2 cellular contexts compared by ENCODE assay signal in the genomic region with DNA sequence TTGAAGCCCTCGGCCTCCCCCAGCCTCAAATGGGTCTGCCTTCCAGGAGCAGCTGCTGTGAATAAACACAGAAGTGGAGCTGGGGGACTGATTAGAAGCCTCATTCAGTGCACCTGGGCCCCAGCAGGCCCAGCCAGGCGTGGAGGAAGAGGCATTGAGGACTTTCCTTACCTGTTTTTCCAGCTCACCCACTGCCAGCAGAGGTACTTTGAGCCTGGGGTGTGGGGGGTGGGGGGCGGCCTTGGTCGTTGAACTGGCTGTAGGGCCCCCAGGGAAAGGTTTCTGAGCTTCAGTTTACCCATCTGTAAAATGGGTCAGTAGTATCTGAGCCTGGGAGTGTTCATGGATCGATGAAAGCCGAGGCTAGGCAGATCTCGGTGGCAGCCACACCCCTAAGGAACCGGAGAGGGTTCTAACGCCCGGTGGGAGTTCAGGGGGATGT.
TF ChIP-seq lines count a peak whose summit lies in the region.

No MANE protein-coding gene starts in this region.

TF ChIP-seq in HCT116, 20 proteins besides CTCF, POLR2A, EP300 and RAD21:
- no peak for TF ChIP-seq CBX3 (IDR thresholded peaks at IDR 0.05; ENCODE audit: low read depth)
- TF ChIP-seq, protein P1, sequence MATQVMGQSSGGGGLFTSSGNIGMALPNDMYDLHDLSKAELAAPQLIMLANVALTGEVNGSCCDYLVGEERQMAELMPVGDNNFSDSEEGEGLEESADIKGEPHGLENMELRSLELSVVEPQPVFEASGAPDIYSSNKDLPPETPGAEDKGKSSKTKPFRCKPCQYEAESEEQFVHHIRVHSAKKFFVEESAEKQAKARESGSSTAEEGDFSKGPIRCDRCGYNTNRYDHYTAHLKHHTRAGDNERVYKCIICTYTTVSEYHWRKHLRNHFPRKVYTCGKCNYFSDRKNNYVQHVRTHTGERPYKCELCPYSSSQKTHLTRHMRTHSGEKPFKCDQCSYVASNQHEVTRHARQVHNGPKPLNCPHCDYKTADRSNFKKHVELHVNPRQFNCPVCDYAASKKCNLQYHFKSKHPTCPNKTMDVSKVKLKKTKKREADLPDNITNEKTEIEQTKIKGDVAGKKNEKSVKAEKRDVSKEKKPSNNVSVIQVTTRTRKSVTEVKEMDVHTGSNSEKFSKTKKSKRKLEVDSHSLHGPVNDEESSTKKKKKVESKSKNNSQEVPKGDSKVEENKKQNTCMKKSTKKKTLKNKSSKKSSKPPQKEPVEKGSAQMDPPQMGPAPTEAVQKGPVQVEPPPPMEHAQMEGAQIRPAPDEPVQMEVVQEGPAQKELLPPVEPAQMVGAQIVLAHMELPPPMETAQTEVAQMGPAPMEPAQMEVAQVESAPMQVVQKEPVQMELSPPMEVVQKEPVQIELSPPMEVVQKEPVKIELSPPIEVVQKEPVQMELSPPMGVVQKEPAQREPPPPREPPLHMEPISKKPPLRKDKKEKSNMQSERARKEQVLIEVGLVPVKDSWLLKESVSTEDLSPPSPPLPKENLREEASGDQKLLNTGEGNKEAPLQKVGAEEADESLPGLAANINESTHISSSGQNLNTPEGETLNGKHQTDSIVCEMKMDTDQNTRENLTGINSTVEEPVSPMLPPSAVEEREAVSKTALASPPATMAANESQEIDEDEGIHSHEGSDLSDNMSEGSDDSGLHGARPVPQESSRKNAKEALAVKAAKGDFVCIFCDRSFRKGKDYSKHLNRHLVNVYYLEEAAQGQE (IDR thresholded peaks at IDR 0.05; ENCODE audit: low read depth), result no peak
- TF ChIP-seq EGR1 (IDR thresholded peaks at IDR 0.05; ENCODE audit: low read depth), result no peak
- TF ChIP-seq EZH2 (IDR thresholded peaks at IDR 0.05), result no peak

TF ChIP-seq in K562, 482 proteins besides CTCF, POLR2A, EP300 and RAD21:
- TF ChIP-seq HDAC2 (IDR thresholded peaks at IDR 0.05) (0 out of 2 replicates have a peak, but pooled peaks have one; percentile 17), ADNP (tag; IDR thresholded peaks at IDR 0.05) (peak; percentile 68; the same call in 1 of the 2 replicates), HLTF (IDR thresholded peaks at IDR 0.05) (no peak), RBM25 (IDR thresholded peaks at IDR 0.05; ENCODE audit: low read depth, low read length, severe bottlenecking) (peak; percentile 67), KDM1A (IDR thresholded peaks at IDR 0.05) (peak in 1 of 2 experiments; percentile 68; a peak in 2 of 4 replicates), ELF4 (CRISPR knock-in tag; IDR thresholded peaks at IDR 0.05) (no peak), ZNF668 (CRISPR knock-in tag; IDR thresholded peaks at IDR 0.05) (no peak), CHD4 (IDR thresholded peaks at IDR 0.05; ENCODE audit: insufficient read depth, insufficient replicate concordance, low read depth, low read length, poor library complexity, severe bottlenecking) (peak; percentile 62), RCOR1 (IDR thresholded peaks at IDR 0.05; ENCODE audit: borderline replicate concordance in 1 of 2, low read depth in 2 of 2, low read length in 2 of 2) (0 out of 4 replicates have a peak, but pooled peaks of 1 of the 2 experiments have one; percentile 12), BCOR (IDR thresholded peaks at IDR 0.05) (peak; percentile 69; the same call in 1 of the 2 replicates)
- TF ChIP-seq, protein P2, sequence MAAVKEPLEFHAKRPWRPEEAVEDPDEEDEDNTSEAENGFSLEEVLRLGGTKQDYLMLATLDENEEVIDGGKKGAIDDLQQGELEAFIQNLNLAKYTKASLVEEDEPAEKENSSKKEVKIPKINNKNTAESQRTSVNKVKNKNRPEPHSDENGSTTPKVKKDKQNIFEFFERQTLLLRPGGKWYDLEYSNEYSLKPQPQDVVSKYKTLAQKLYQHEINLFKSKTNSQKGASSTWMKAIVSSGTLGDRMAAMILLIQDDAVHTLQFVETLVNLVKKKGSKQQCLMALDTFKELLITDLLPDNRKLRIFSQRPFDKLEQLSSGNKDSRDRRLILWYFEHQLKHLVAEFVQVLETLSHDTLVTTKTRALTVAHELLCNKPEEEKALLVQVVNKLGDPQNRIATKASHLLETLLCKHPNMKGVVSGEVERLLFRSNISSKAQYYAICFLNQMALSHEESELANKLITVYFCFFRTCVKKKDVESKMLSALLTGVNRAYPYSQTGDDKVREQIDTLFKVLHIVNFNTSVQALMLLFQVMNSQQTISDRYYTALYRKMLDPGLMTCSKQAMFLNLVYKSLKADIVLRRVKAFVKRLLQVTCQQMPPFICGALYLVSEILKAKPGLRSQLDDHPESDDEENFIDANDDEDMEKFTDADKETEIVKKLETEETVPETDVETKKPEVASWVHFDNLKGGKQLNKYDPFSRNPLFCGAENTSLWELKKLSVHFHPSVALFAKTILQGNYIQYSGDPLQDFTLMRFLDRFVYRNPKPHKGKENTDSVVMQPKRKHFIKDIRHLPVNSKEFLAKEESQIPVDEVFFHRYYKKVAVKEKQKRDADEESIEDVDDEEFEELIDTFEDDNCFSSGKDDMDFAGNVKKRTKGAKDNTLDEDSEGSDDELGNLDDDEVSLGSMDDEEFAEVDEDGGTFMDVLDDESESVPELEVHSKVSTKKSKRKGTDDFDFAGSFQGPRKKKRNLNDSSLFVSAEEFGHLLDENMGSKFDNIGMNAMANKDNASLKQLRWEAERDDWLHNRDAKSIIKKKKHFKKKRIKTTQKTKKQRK (IDR thresholded peaks at IDR 0.05; ENCODE audit: borderline replicate concordance, low read depth, low read length), result no peak
